1 cellular context compared by ENCODE assay signal in genomic region chr3:12560505-12561188, GRCh38.
TF ChIP-seq lines count a peak whose summit lies in the region.

No MANE protein-coding gene starts in this region.

TF ChIP-seq in GM12878, 131 proteins besides CTCF, POLR2A, EP300 and RAD21 (continued from another document and continues in another):
- TF ChIP-seq E2F8 (IDR thresholded peaks at IDR 0.05; ENCODE audit: low read depth, partially characterized antibody) (no peak), HDGF (IDR thresholded peaks at IDR 0.05) (0 out of 2 replicates have a peak, but pooled peaks have one; percentile 12), NBN (IDR thresholded peaks at IDR 0.05) (0 out of 2 replicates have a peak, but pooled peaks have one; percentile 56), ZNF207 (IDR thresholded peaks at IDR 0.05; ENCODE audit: borderline replicate concordance) (no peak), TBL1XR1 (IDR thresholded peaks at IDR 0.05; ENCODE audit: low read depth, low read length) (no peak), POLR2AphosphoS2 (IDR thresholded peaks at IDR 0.05; ENCODE audit: low read depth, low read length) (no peak), TCF7 (IDR thresholded peaks at IDR 0.05; ENCODE audit: borderline replicate concordance) (peak; percentile 51; the same call in 1 of the 2 replicates), IRF5 (IDR thresholded peaks at IDR 0.05; ENCODE audit: borderline replicate concordance) (no peak), SMARCA5 (IDR thresholded peaks at IDR 0.05) (no peak), NR2F1 (conservative IDR thresholded peaks at IDR 0.05) (no peak), NFIC (IDR thresholded peaks at IDR 0.05; ENCODE audit: low read depth, low read length) (peak; percentile 81; the same call in 1 of the 2 replicates), SIN3A (IDR thresholded peaks at IDR 0.05; ENCODE audit: low read depth, low read length) (no peak), EZH2 (IDR thresholded peaks at IDR 0.05; ENCODE audit: borderline replicate concordance, control insufficient read depth, low read depth, low read length) (no peak), ZNF592 (IDR thresholded peaks at IDR 0.05) (no peak), FOXM1 (IDR thresholded peaks at IDR 0.05; ENCODE audit: low read depth, low read length) (peak; percentile 79; the same call in 1 of the 2 replicates), BCL11A (IDR thresholded peaks at IDR 0.05; ENCODE audit: low read depth, low read length) (peak; percentile 40; the same call in 1 of the 2 replicates), CBX3 (IDR thresholded peaks at IDR 0.05; ENCODE audit: borderline replicate concordance, low read depth) (no peak), CHD2 (IDR thresholded peaks at IDR 0.05; ENCODE audit: borderline replicate concordance, low read depth, low read length) (no peak; the same call in 1 of the 2 replicates), FOS (IDR thresholded peaks at IDR 0.05; ENCODE audit: borderline replicate concordance, extremely low read depth, insufficient read length) (no peak), CEBPB (IDR thresholded peaks at IDR 0.05; ENCODE audit: borderline replicate concordance in 1 of 2, low read depth in 2 of 2, low read length in 2 of 2) (no peak; a peak in 1 of 4 replicates), KLF5 (IDR thresholded peaks at IDR 0.05; ENCODE audit: partially characterized antibody) (no peak), SPI1 (IDR thresholded peaks at IDR 0.05; ENCODE audit: borderline replicate concordance, insufficient read depth, low read depth, low read length) (no peak), PAX5 (IDR thresholded peaks at IDR 0.05; ENCODE audit: borderline replicate concordance, low read depth, low read length) (no peak), NR2C1 (IDR thresholded peaks at IDR 0.05) (no peak), SRF (IDR thresholded peaks at IDR 0.05; ENCODE audit: low read depth in 2 of 2, low read length in 2 of 2) (no peak), ZNF622 (IDR thresholded peaks at IDR 0.05) (no peak), POU2F2 (IDR thresholded peaks at IDR 0.05; ENCODE audit: borderline replicate concordance, low read depth, low read length) (no peak), CREM (IDR thresholded peaks at IDR 0.05; ENCODE audit: low read depth) (peak; percentile 84), ESRRA (IDR thresholded peaks at IDR 0.05; ENCODE audit: low read length) (no peak), ZSCAN29 (IDR thresholded peaks at IDR 0.05) (no peak), RELA (IDR thresholded peaks at IDR 0.05; ENCODE audit: borderline replicate concordance, partially characterized antibody) (peak; percentile 48), IRF4 (IDR thresholded peaks at IDR 0.05; ENCODE audit: low read depth, low read length) (no peak), JUND (IDR thresholded peaks at IDR 0.05; ENCODE audit: low read depth, low read length) (no peak), CHD4 (IDR thresholded peaks at IDR 0.05) (no peak), GATAD2B (conservative IDR thresholded peaks at IDR 0.05; ENCODE audit: low read depth) (no peak; the same call in 1 of the 2 replicates), TAF1 (IDR thresholded peaks at IDR 0.05; ENCODE audit: borderline replicate concordance, low read depth, low read length) (peak; percentile 57; the same call in 1 of the 2 replicates), CBX5 (IDR thresholded peaks at IDR 0.05; ENCODE audit: low read depth) (no peak), BCLAF1 (IDR thresholded peaks at IDR 0.05) (no peak), MTA3 (IDR thresholded peaks at IDR 0.05; ENCODE audit: borderline replicate concordance, low read length) (0 out of 2 replicates have a peak, but pooled peaks have one; percentile 33), MEF2A (IDR thresholded peaks at IDR 0.05; ENCODE audit: insufficient read depth, low read depth, low read length) (peak; percentile 94), IKZF1 (conservative IDR thresholded peaks at IDR 0.05) (peak; percentile 15; the same call in 1 of the 2 replicates), ZNF384 (IDR thresholded peaks at IDR 0.05; ENCODE audit: borderline replicate concordance, low read depth, low read length) (no peak)
- TF ChIP-seq, protein P1, sequence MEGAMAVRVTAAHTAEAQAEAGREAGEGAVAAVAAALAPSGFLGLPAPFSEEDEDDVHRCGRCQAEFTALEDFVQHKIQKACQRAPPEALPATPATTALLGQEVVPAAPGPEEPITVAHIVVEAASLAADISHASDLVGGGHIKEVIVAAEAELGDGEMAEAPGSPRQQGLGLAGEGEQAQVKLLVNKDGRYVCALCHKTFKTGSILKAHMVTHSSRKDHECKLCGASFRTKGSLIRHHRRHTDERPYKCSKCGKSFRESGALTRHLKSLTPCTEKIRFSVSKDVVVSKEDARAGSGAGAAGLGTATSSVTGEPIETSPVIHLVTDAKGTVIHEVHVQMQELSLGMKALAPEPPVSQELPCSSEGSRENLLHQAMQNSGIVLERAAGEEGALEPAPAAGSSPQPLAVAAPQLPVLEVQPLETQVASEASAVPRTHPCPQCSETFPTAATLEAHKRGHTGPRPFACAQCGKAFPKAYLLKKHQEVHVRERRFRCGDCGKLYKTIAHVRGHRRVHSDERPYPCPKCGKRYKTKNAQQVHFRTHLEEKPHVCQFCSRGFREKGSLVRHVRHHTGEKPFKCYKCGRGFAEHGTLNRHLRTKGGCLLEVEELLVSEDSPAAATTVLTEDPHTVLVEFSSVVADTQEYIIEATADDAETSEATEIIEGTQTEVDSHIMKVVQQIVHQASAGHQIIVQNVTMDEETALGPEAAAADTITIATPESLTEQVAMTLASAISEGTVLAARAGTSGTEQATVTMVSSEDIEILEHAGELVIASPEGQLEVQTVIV (IDR thresholded peaks at IDR 0.05; ENCODE audit: borderline replicate concordance, partially characterized antibody) = no peak
- TF ChIP-seq, protein P2, sequence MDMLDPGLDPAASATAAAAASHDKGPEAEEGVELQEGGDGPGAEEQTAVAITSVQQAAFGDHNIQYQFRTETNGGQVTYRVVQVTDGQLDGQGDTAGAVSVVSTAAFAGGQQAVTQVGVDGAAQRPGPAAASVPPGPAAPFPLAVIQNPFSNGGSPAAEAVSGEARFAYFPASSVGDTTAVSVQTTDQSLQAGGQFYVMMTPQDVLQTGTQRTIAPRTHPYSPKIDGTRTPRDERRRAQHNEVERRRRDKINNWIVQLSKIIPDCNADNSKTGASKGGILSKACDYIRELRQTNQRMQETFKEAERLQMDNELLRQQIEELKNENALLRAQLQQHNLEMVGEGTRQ (IDR thresholded peaks at IDR 0.05; ENCODE audit: borderline replicate concordance, low read depth, low read length) = no peak; the same call in 1 of the 2 replicates
- TF ChIP-seq, protein P3, sequence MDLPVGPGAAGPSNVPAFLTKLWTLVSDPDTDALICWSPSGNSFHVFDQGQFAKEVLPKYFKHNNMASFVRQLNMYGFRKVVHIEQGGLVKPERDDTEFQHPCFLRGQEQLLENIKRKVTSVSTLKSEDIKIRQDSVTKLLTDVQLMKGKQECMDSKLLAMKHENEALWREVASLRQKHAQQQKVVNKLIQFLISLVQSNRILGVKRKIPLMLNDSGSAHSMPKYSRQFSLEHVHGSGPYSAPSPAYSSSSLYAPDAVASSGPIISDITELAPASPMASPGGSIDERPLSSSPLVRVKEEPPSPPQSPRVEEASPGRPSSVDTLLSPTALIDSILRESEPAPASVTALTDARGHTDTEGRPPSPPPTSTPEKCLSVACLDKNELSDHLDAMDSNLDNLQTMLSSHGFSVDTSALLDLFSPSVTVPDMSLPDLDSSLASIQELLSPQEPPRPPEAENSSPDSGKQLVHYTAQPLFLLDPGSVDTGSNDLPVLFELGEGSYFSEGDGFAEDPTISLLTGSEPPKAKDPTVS (IDR thresholded peaks at IDR 0.05; ENCODE audit: low read depth, low read length) = no peak
